In the genomic region with DNA sequence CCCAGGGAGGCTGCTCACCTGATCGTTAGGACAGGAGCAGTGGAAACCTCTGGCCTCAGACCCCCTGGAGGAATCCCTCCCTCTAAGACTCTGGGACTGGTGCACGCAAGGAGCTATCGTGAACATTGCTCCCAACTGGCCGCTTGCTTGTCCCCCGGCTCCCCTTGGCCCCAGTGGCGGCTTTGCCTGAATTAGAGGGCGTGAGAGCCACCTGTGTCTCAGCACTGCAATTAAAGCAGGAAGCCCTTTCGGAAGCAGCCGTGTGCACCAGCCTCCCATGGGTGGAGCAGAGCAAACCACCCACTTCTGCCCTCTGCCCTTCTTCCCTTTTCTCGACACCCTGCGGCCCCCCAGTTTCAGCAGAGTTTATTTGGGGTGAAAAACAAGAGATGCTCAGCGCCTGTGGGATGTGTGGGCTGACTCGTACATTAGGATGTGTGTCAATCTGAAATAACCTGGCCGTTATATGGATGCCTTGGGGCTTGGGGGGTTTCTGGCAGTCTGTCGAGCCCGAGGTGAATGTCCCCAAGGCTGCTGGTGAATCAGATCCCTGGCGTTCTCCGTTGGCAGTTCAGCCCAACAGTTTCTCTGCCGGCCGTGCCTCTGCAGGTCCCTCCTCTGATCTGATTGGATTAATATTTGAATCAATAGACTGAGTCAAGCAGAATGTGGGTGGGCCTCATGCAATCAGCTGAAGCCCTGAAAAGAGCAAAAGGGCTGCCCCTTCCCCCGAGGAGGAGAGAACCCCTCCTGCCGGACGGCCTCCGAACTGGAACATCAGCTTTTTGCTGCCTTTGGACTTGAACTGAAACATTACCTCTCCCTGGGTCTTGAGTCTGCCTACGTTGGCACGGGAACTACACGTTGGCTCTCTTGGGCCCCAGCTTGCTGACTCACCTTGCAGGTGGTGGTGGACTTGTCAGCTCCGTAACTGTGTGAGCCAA, we compare ENCODE assay signal across 8 cellular contexts. TPM values are rescaled to one million over a fixed set of nuclear protein-coding genes. Genes with fewer than 3 reads are reported as not detected.
DNase-seq lines count a peak whose midpoint lies in the region; ATAC-seq and TF ChIP-seq lines count a peak whose summit lies in the region.

No MANE protein-coding gene starts in this region.

- ATAC-seq in GM18858 (IDR thresholded peaks at IDR 0.05; ENCODE audit: unreplicated experiment) (peak; percentile 29), esophagus mucosa (peak; percentile 69), HG03342 (IDR thresholded peaks at IDR 0.05; ENCODE audit: unreplicated experiment) (no peak)

- peaks cover 29% of the 10 kb centered on the region for H3K4me1 ChIP-seq in KMS-11 (ENCODE audit: low read depth, poor library complexity, severe bottlenecking)

- peaks cover 7% of the 10 kb centered on the region; the same call in 1 of the 2 replicates for H3K27me3 ChIP-seq in KMS-11 (ENCODE audit: insufficient read depth, low read depth)

- no peaks in the 10 kb centered on the region for H3K36me3 ChIP-seq in KMS-11 (ENCODE audit: insufficient read depth)

- no peak for TF ChIP-seq CTCF in KMS-11 (conservative IDR thresholded peaks at IDR 0.05; ENCODE audit: low read depth, low read length)

- no peak overlapping the region for H3K27ac ChIP-seq in KMS-11

- peak overlapping the region; percentile 19; the same call in 1 of the 2 replicates for H3K9ac ChIP-seq in KMS-11

- no peaks in the 10 kb centered on the region for H4K20me1 ChIP-seq in KMS-11 (ENCODE audit: insufficient read depth)

- peak overlapping the region; percentile 54; the same call in 1 of the 2 replicates for H3K4me2 ChIP-seq in KMS-11

- no peaks in the 10 kb centered on the region for H3K79me2 ChIP-seq in KMS-11 (ENCODE audit: insufficient read depth, low read depth)

- H3K4me3 ChIP-seq in KMS-11 (IDR thresholded peaks at IDR 0.05; ENCODE audit: insufficient read depth, low read depth, low read length), result no peak overlapping the region

- DNase-seq in activated CD4-positive, alpha-beta T cell treated with anti-CD3 and anti-CD28 coated beads for 48 hours, result peak; percentile 74
- DNase-seq in stimulated activated CD8-positive, alpha-beta memory T cell treated with anti-CD3 and anti-CD28 coated beads, Interleukin-12 subunit alpha, Interleukin-12 subunit beta, amount 100 ng/mL, for 4 hours (ENCODE audit: low read depth), result peak; percentile 14
- no peak for DNase-seq in NCI-H1048 (lab: John Stamatoyannopoulos, UW)
- no peak for DNase-seq in A172 (ENCODE audit: low spot score)

- H2AFZ ChIP-seq in KMS-11 (ENCODE audit: low read depth), result peak overlapping the region; percentile 32; the same call in 1 of the 2 replicates

RNA-seq across cellular contexts. Expression of a gene that starts 7.3 kb away (rescaled TPM):
- total RNA-seq in esophagus mucosa, result 0.08 TPM
- total RNA-seq in A172 (2014; rRNA removed; shearing (Covaris generic)), result not detected in 2 replicates

RNA-seq across cellular contexts. Expression of a gene that starts 53.7 kb away (rescaled TPM):
- 8.7 TPM for total RNA-seq in esophagus mucosa
- total RNA-seq in A172 (2014; rRNA removed; shearing (Covaris generic)), result 13.6 and 15.2 TPM in 2 replicates

Comparison
In these comparisons a context has a peak if more than half of its experiments do, and no peak if none do; other contexts are left out.
1. DNase-seq: peak in activated CD4-positive, alpha-beta T cell treated with anti-CD3 and anti-CD28 coated beads for 48 hours (single experiment) and stimulated activated CD8-positive, alpha-beta memory T cell treated with anti-CD3 and anti-CD28 coated beads, Interleukin-12 subunit alpha, Interleukin-12 subunit beta, amount 100 ng/mL, for 4 hours (single experiment); none in NCI-H1048 (single experiment) and A172 (single experiment).